ENCODE assay signal across 11 cellular contexts in the genomic region with DNA sequence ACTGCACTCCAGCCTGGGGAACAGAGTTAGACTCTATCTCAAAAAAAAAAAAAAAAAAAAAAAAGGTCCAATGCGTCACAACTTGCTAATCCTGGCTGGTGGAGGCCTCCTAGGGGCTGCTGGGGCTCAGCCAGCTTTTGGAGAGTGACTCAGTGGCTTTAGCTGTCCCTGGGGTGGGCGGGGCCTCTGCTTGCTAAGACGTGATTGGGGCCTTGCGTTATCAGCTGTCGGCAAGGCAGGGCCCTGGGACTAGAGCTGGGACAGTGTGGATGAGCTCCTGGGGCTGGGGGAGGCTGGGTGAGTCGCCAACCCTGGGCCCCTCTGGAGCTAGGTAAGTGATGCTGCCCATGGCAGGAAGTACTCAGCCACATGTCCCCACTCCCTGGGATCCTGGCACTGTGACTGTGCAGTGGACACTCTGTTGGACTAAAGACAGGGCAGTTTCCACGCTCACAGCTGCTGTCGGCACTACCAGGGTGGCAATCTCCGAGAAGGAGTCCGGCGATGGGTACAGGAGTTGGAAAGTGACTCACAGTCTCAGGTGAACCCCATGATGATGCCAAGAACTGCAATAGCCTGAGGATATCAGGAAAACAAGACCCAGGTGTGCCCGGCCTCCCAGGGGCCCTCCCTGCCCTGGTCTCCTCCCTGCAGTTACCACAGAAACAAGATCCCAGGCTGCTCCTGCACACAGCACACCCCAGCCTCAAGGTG. TPM values are rescaled to one million over a fixed set of nuclear protein-coding genes. Genes with fewer than 3 reads are reported as not detected.
DNase-seq lines count a peak whose midpoint lies in the region; ATAC-seq and TF ChIP-seq lines count a peak whose summit lies in the region.
"Had no signal": no experiment of that assay in that cellular context is flagged by ENCODE, and none has a peak within 500 bp of the region (broad histone marks: within the 10 kb centered on the region; RNA-seq: fewer than 3 reads in every experiment).

No MANE protein-coding gene starts in this region.

- intact Hi-C loops in IMR-90 (cut with micrococcal nuclease) = no loop called here

- no peak overlapping the region for H2BK15ac ChIP-seq in IMR-90 (ENCODE audit: low read depth, low read length)

- H2AFZ ChIP-seq in IMR-90 (replicated peaks; ENCODE audit: low read length, poor library complexity) = peak overlapping the region; percentile 75

- no peak overlapping the region for H3K56ac ChIP-seq in IMR-90 (ENCODE audit: extremely low read depth, insufficient read depth, low read length)

- H3K9me3 ChIP-seq in IMR-90 (ENCODE audit: control insufficient read depth, insufficient read depth, low read length) = peaks cover 10% of the 10 kb centered on the region

- H4K20me1 ChIP-seq in IMR-90 (ENCODE audit: insufficient read depth, low read length) = no peaks in the 10 kb centered on the region

- H3K23ac ChIP-seq in IMR-90 (ENCODE audit: low read depth, low read length) = no peak overlapping the region

- TF ChIP-seq CTCF in IMR-90 (conservative IDR thresholded peaks at IDR 0.05; ENCODE audit: low read depth, low read length) (no peak), astrocyte of the spinal cord (IDR thresholded peaks at IDR 0.05; ENCODE audit: low read depth, low read length) (no peak)

- TF ChIP-seq RAD21 in IMR-90 (IDR thresholded peaks at IDR 0.05; ENCODE audit: low read length) = no peak

- 90% methylated on average over 2 of the region's 12 CpGs; no CpG with 5 or more reads in 1 of the 2 experiments for WGBS in IMR-90 (ENCODE audit: extremely low coverage in 2 of 2, insufficient read length in 1 of 2), 2 experiments

- no peak overlapping the region for H4K5ac ChIP-seq in IMR-90 (ENCODE audit: low read depth, low read length)

- DNase-seq in D341Med (ENCODE audit: low spot score) (peak; percentile 12), IMR-90 (peak; percentile 88), astrocyte of the spinal cord (ENCODE audit: low read depth, low spot score) (peak; percentile 85), myocyte (ENCODE audit: low read depth) (peak; percentile 22), epidermal melanocyte (ENCODE audit: insufficient read length, low spot score) (no peak)
- DNase-seq: endodermal cell, NCI-H1694, occipital lobe had no signal

- dilution Hi-C loops in IMR-90 (cut with HindIII; ENCODE audit: low sequenced_read_pairs, unreplicated experiment) = no loop called here

- TF ChIP-seq POLR2A in IMR-90 (IDR thresholded peaks at IDR 0.05; ENCODE audit: low read depth, low read length) = no peak

- no peak overlapping the region for H3K9ac ChIP-seq in IMR-90 (ENCODE audit: low read depth, low read length)

- no peak overlapping the region for H2BK5ac ChIP-seq in IMR-90 (ENCODE audit: low read depth, low read length, poor library complexity, severe bottlenecking)

- H2AK5ac ChIP-seq in IMR-90 (ENCODE audit: low read depth, low read length) = no peak overlapping the region

- no peak overlapping the region for H3K4me2 ChIP-seq in IMR-90 (ENCODE audit: low read depth, low read length)

- no peak overlapping the region for H3K27ac ChIP-seq in IMR-90 (ENCODE audit: insufficient read depth, low read length)

- in situ Hi-C loops in IMR-90 (cut with MboI; ENCODE audit: low sequenced_read_pairs) = no loop called here
- in situ Hi-C loops in astrocyte of the spinal cord (cut with HindIII; ENCODE audit: low sequenced_read_pairs) = no loop called here

- H3K9me1 ChIP-seq in IMR-90 (ENCODE audit: insufficient read depth, low read length) = no peaks in the 10 kb centered on the region

- no peak overlapping the region for H2BK20ac ChIP-seq in IMR-90 (ENCODE audit: low read depth, low read length)

- H3K4ac ChIP-seq in IMR-90 (ENCODE audit: low read depth, low read length) = no peak overlapping the region

- H4K91ac ChIP-seq in IMR-90 (ENCODE audit: insufficient read depth, low read depth, low read length) = no peak overlapping the region

- H2BK120ac ChIP-seq in IMR-90 (ENCODE audit: low read depth, low read length) = no peak overlapping the region

- no peaks in the 10 kb centered on the region for H3K27me3 ChIP-seq in IMR-90 (ENCODE audit: control insufficient read depth, insufficient read depth, low read length)

- BruUV-seq in IMR-90 (replicated peaks; lab: Mats Ljungman, UMichigan) = no TSS peak

- H2AK9ac ChIP-seq in IMR-90 (replicated peaks; ENCODE audit: low read depth, low read length, poor library complexity) = no peak overlapping the region

- no peak overlapping the region for H3K14ac ChIP-seq in IMR-90 (replicated peaks; ENCODE audit: low read depth, low read length)

- no peaks in the 10 kb centered on the region; the same call in 1 of the 2 replicates for H3K4me1 ChIP-seq in IMR-90 (ENCODE audit: control insufficient read depth, insufficient read depth, low read length)

- POLR2A ChIA-PET in IMR-90 (lab: Charles Lee; ENCODE audit: unreplicated experiment) = no interaction called here

- H4K8ac ChIP-seq in IMR-90 (ENCODE audit: low read depth in 2 of 2, low read length in 2 of 2) = no peak overlapping the region

- H3K4me3 ChIP-seq in IMR-90 (ENCODE audit: insufficient read depth, low read depth, low read length) (no peak overlapping the region), astrocyte of the spinal cord (ENCODE audit: low read depth, low read length) (no peak overlapping the region)

- CTCF ChIA-PET in IMR-90 (lab: Yijun Ruan, JAX) = interaction anchor here (0.5 kb wide), 1 partner anchor 8 kb away, joined by 4 read pairs; no protein-coding TSS in a partner anchor

- no peaks in the 10 kb centered on the region for H3K79me1 ChIP-seq in IMR-90 (ENCODE audit: low read depth in 1 of 2, low read length in 2 of 2)

- peak; percentile 99 for ATAC-seq in IMR-90 (ENCODE audit: low read depth)
- no peak for ATAC-seq in HG03342 (IDR thresholded peaks at IDR 0.05; ENCODE audit: unreplicated experiment)
- ATAC-seq in GM18870 (IDR thresholded peaks at IDR 0.05; ENCODE audit: unreplicated experiment) = no peak
- no peak for ATAC-seq in GM18511 (IDR thresholded peaks at IDR 0.05; ENCODE audit: unreplicated experiment)

- no peak overlapping the region for H3K18ac ChIP-seq in IMR-90 (ENCODE audit: low read depth, low read length)

- H3K36me3 ChIP-seq in IMR-90 (ENCODE audit: control insufficient read depth, insufficient read depth, low read length) = no peaks in the 10 kb centered on the region

TF ChIP-seq in IMR-90, 13 proteins besides CTCF, POLR2A, EP300 and RAD21:
- TF ChIP-seq, protein P1, sequence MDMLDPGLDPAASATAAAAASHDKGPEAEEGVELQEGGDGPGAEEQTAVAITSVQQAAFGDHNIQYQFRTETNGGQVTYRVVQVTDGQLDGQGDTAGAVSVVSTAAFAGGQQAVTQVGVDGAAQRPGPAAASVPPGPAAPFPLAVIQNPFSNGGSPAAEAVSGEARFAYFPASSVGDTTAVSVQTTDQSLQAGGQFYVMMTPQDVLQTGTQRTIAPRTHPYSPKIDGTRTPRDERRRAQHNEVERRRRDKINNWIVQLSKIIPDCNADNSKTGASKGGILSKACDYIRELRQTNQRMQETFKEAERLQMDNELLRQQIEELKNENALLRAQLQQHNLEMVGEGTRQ (IDR thresholded peaks at IDR 0.05; ENCODE audit: low read depth, low read length) = no peak
- TF ChIP-seq RFX5 (IDR thresholded peaks at IDR 0.05; ENCODE audit: low read depth, low read length) = 0 out of 2 replicates have a peak, but pooled peaks have one; percentile 31

RNA-seq across cellular contexts. Expression of a gene that starts 32.2 kb away (rescaled TPM):
- total RNA-seq in IMR-90 (2012; rRNA removed) (not detected in 2 replicates), myocyte (not detected in 2 replicates)
- polyA plus RNA-seq in IMR-90 (2012; rRNA removed) = 0.03 TPM in 1 of 2 replicates, not detected in the other
- polyA plus RNA-seq in IMR-90 (2012; cell fraction: cytosol; rRNA removed) = 0.02 TPM in 1 of 2 replicates, not detected in the other
- polyA plus RNA-seq in IMR-90 (2012; cell fraction: nucleus; rRNA removed; ENCODE audit: low replicate concordance) = 0.02 and 0.11 TPM in 2 replicates
- polyA plus RNA-seq in myocyte (2012) = not detected
- total RNA-seq: endodermal cell had no signal
